Comparison of ENCODE assay signal across 2 cellular contexts in the genomic region with DNA sequence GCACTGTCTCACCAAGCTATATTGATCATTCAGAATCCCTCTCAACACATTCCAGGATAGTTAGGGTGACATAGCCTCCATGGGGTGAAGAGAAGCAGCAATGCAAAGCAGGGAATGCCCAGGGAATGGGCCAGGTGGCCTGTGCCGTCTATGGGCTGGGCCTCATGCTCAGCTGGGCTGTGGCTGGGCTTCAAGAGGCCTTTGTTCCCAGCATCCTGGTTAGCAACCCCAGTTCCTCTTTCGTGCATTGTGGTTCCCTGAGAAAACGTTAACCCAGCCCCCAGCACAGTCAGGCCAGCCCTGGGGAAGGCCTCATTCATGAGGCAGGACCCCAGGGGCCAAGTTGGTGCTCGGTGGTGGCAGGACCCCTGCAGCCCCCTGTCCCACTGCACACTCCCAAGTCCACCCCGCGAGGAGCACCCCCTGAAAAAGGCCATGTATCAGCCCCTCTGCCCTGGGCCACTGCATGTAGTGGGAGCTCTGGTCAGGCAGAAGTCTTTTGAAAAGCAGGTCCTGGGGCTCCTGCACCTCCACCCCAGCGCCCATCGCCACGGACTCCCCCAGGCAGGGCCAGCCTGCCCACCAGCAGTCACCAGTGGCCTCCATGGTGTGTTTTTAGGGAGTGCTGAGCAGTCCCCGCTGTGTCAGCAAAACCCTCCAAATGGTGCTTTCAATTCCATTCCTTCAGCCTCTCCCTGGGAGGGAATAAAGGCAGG.
TF ChIP-seq lines count a peak whose summit lies in the region.

No MANE protein-coding gene starts in this region.

TF ChIP-seq in IMR-90, 13 proteins besides CTCF, POLR2A, EP300 and RAD21:
- TF ChIP-seq BHLHE40 (IDR thresholded peaks at IDR 0.05; ENCODE audit: low read depth, low read length) (no peak), MAFK (IDR thresholded peaks at IDR 0.05; ENCODE audit: low read depth, low read length) (peak; percentile 47), RFX5 (IDR thresholded peaks at IDR 0.05; ENCODE audit: low read depth, low read length) (no peak)
TF ChIP-seq in IMR-90: peak in this region for 1.

TF ChIP-seq in K562, 482 proteins besides CTCF, POLR2A, EP300 and RAD21 (continues in another document):
- TF ChIP-seq NR1H2 (CRISPR knock-in tag; IDR thresholded peaks at IDR 0.05) (no peak), MTA1 (IDR thresholded peaks at IDR 0.05; ENCODE audit: borderline replicate concordance) (no peak), PHF8 (IDR thresholded peaks at IDR 0.05; ENCODE audit: borderline replicate concordance, low read length) (no peak; the same call in 1 of the 2 replicates), SP1 (CRISPR knock-in tag; IDR thresholded peaks at IDR 0.05) (no peak), HDAC8 (tag; IDR thresholded peaks at IDR 0.05) (no peak; the same call in 1 of the 2 replicates), ZNF445 (CRISPR knock-in tag; IDR thresholded peaks at IDR 0.05; ENCODE audit: low read depth) (0 out of 2 replicates have a peak, but pooled peaks have one; percentile 55), ZNF431 (CRISPR knock-in tag; IDR thresholded peaks at IDR 0.05) (no peak), SMAD1 (IDR thresholded peaks at IDR 0.05; ENCODE audit: low read depth, low read length, partially characterized antibody) (no peak), NR2C1 (IDR thresholded peaks at IDR 0.05) (no peak), NR2C1 (tag; IDR thresholded peaks at IDR 0.05) (0 out of 2 replicates have a peak, but pooled peaks have one; percentile 3), PRPF4 (IDR thresholded peaks at IDR 0.05; ENCODE audit: insufficient read depth, low read depth, low read length, poor library complexity, severe bottlenecking) (no peak), PHB (CRISPR knock-in tag; IDR thresholded peaks at IDR 0.05) (no peak), SAP30 (IDR thresholded peaks at IDR 0.05; ENCODE audit: borderline replicate concordance, insufficient read depth, low read depth, low read length, poor library complexity, severe bottlenecking) (no peak), CSDE1 (IDR thresholded peaks at IDR 0.05) (no peak), SP2 (IDR thresholded peaks at IDR 0.05; ENCODE audit: extremely low read depth, low read depth, low read length, poor library complexity, severe bottlenecking) (no peak), CBX5 (IDR thresholded peaks at IDR 0.05; ENCODE audit: borderline replicate concordance, low read depth) (no peak), ZNF507 (tag; conservative IDR thresholded peaks at IDR 0.05) (no peak), ZFX (CRISPR knock-in tag; IDR thresholded peaks at IDR 0.05) (peak; percentile 59), NCOR1 (IDR thresholded peaks at IDR 0.05) (no peak), HDAC3 (IDR thresholded peaks at IDR 0.05; ENCODE audit: borderline replicate concordance, partially characterized antibody) (no peak), ZNF146 (CRISPR knock-in tag; IDR thresholded peaks at IDR 0.05; ENCODE audit: unreplicated experiment) (no peak), MAZ (CRISPR knock-in tag; conservative IDR thresholded peaks at IDR 0.05 in 1 of 2, IDR thresholded peaks at IDR 0.05 in 1 of 2) (0 out of 4 replicates have a peak, but pooled peaks of 1 of the 2 experiments have one; percentile 56), POLR2B (IDR thresholded peaks at IDR 0.05; ENCODE audit: low read depth, partially characterized antibody) (no peak), HDAC6 (IDR thresholded peaks at IDR 0.05; ENCODE audit: low read depth, low read length) (no peak), NR4A1 (CRISPR knock-in tag; IDR thresholded peaks at IDR 0.05) (peak; percentile 83; the same call in 1 of the 2 replicates), NR4A1 (tag; IDR thresholded peaks at IDR 0.05) (no peak), CREBBP (IDR thresholded peaks at IDR 0.05; ENCODE audit: low read depth, low read length) (no peak), RBM14 (IDR thresholded peaks at IDR 0.05; ENCODE audit: borderline replicate concordance, insufficient read depth, low read depth, low read length) (no peak), ZNF165 (CRISPR knock-in tag; IDR thresholded peaks at IDR 0.05; ENCODE audit: borderline replicate concordance) (no peak), SREBF1 (IDR thresholded peaks at IDR 0.05; ENCODE audit: borderline replicate concordance, low read depth, low read length) (no peak), HNRNPH1 (optimal IDR thresholded peaks at IDR 0.05; ENCODE audit: low read depth, low read length) (no peak), ZNF263 (CRISPR knock-in tag; IDR thresholded peaks at IDR 0.05; ENCODE audit: borderline replicate concordance) (no peak), ZKSCAN8 (CRISPR knock-in tag; IDR thresholded peaks at IDR 0.05) (no peak), TAF7 (tag; IDR thresholded peaks at IDR 0.05) (no peak), ZSCAN32 (CRISPR knock-in tag; IDR thresholded peaks at IDR 0.05) (no peak)
- TF ChIP-seq, protein P1, sequence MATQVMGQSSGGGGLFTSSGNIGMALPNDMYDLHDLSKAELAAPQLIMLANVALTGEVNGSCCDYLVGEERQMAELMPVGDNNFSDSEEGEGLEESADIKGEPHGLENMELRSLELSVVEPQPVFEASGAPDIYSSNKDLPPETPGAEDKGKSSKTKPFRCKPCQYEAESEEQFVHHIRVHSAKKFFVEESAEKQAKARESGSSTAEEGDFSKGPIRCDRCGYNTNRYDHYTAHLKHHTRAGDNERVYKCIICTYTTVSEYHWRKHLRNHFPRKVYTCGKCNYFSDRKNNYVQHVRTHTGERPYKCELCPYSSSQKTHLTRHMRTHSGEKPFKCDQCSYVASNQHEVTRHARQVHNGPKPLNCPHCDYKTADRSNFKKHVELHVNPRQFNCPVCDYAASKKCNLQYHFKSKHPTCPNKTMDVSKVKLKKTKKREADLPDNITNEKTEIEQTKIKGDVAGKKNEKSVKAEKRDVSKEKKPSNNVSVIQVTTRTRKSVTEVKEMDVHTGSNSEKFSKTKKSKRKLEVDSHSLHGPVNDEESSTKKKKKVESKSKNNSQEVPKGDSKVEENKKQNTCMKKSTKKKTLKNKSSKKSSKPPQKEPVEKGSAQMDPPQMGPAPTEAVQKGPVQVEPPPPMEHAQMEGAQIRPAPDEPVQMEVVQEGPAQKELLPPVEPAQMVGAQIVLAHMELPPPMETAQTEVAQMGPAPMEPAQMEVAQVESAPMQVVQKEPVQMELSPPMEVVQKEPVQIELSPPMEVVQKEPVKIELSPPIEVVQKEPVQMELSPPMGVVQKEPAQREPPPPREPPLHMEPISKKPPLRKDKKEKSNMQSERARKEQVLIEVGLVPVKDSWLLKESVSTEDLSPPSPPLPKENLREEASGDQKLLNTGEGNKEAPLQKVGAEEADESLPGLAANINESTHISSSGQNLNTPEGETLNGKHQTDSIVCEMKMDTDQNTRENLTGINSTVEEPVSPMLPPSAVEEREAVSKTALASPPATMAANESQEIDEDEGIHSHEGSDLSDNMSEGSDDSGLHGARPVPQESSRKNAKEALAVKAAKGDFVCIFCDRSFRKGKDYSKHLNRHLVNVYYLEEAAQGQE (CRISPR knock-in tag; IDR thresholded peaks at IDR 0.05; ENCODE audit: low read depth): peak; percentile 84
- TF ChIP-seq, protein P2, sequence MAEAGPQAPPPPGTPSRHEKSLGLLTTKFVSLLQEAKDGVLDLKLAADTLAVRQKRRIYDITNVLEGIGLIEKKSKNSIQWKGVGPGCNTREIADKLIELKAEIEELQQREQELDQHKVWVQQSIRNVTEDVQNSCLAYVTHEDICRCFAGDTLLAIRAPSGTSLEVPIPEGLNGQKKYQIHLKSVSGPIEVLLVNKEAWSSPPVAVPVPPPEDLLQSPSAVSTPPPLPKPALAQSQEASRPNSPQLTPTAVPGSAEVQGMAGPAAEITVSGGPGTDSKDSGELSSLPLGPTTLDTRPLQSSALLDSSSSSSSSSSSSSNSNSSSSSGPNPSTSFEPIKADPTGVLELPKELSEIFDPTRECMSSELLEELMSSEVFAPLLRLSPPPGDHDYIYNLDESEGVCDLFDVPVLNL (CRISPR knock-in tag; IDR thresholded peaks at IDR 0.05; ENCODE audit: low read depth): no peak
- TF ChIP-seq, protein P3, sequence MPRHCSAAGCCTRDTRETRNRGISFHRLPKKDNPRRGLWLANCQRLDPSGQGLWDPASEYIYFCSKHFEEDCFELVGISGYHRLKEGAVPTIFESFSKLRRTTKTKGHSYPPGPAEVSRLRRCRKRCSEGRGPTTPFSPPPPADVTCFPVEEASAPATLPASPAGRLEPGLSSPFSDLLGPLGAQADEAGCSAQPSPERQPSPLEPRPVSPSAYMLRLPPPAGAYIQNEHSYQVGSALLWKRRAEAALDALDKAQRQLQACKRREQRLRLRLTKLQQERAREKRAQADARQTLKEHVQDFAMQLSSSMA (CRISPR knock-in tag; IDR thresholded peaks at IDR 0.05): no peak
- TF ChIP-seq, protein P4, sequence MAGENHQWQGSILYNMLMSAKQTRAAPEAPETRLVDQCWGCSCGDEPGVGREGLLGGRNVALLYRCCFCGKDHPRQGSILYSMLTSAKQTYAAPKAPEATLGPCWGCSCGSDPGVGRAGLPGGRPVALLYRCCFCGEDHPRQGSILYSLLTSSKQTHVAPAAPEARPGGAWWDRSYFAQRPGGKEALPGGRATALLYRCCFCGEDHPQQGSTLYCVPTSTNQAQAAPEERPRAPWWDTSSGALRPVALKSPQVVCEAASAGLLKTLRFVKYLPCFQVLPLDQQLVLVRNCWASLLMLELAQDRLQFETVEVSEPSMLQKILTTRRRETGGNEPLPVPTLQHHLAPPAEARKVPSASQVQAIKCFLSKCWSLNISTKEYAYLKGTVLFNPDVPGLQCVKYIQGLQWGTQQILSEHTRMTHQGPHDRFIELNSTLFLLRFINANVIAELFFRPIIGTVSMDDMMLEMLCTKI (IDR thresholded peaks at IDR 0.05; ENCODE audit: partially characterized antibody): no peak
- TF ChIP-seq, protein P5, sequence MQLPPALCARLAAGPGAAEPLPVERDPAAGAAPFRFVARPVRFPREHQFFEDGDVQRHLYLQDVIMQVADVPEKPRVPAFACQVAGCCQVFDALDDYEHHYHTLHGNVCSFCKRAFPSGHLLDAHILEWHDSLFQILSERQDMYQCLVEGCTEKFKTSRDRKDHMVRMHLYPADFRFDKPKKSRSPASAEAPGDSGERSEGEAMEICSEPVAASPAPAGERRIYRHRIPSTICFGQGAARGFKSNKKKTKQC (CRISPR knock-in tag; IDR thresholded peaks at IDR 0.05): no peak
- TF ChIP-seq, protein P6, sequence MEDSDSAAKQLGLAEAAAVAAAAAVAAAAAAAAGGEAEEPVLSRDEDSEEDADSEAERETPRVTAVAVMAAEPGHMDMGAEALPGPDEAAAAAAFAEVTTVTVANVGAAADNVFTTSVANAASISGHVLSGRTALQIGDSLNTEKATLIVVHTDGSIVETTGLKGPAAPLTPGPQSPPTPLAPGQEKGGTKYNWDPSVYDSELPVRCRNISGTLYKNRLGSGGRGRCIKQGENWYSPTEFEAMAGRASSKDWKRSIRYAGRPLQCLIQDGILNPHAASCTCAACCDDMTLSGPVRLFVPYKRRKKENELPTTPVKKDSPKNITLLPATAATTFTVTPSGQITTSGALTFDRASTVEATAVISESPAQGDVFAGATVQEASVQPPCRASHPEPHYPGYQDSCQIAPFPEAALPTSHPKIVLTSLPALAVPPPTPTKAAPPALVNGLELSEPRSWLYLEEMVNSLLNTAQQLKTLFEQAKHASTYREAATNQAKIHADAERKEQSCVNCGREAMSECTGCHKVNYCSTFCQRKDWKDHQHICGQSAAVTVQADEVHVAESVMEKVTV (CRISPR knock-in tag; IDR thresholded peaks at IDR 0.05): peak; percentile 54
- TF ChIP-seq, protein P7, sequence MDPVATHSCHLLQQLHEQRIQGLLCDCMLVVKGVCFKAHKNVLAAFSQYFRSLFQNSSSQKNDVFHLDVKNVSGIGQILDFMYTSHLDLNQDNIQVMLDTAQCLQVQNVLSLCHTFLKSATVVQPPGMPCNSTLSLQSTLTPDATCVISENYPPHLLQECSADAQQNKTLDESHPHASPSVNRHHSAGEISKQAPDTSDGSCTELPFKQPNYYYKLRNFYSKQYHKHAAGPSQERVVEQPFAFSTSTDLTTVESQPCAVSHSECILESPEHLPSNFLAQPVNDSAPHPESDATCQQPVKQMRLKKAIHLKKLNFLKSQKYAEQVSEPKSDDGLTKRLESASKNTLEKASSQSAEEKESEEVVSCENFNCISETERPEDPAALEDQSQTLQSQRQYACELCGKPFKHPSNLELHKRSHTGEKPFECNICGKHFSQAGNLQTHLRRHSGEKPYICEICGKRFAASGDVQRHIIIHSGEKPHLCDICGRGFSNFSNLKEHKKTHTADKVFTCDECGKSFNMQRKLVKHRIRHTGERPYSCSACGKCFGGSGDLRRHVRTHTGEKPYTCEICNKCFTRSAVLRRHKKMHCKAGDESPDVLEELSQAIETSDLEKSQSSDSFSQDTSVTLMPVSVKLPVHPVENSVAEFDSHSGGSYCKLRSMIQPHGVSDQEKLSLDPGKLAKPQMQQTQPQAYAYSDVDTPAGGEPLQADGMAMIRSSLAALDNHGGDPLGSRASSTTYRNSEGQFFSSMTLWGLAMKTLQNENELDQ (CRISPR knock-in tag; IDR thresholded peaks at IDR 0.05; ENCODE audit: borderline replicate concordance): no peak
- TF ChIP-seq, protein P8, sequence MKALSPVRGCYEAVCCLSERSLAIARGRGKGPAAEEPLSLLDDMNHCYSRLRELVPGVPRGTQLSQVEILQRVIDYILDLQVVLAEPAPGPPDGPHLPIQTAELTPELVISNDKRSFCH (CRISPR knock-in tag; IDR thresholded peaks at IDR 0.05): no peak
- TF ChIP-seq, protein P8 (tag; IDR thresholded peaks at IDR 0.05): no peak
- TF ChIP-seq, protein P9, sequence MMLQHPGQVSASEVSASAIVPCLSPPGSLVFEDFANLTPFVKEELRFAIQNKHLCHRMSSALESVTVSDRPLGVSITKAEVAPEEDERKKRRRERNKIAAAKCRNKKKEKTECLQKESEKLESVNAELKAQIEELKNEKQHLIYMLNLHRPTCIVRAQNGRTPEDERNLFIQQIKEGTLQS (IDR thresholded peaks at IDR 0.05): no peak
- TF ChIP-seq, protein P9 (CRISPR knock-in tag; conservative IDR thresholded peaks at IDR 0.05): no peak
- TF ChIP-seq, protein P10, sequence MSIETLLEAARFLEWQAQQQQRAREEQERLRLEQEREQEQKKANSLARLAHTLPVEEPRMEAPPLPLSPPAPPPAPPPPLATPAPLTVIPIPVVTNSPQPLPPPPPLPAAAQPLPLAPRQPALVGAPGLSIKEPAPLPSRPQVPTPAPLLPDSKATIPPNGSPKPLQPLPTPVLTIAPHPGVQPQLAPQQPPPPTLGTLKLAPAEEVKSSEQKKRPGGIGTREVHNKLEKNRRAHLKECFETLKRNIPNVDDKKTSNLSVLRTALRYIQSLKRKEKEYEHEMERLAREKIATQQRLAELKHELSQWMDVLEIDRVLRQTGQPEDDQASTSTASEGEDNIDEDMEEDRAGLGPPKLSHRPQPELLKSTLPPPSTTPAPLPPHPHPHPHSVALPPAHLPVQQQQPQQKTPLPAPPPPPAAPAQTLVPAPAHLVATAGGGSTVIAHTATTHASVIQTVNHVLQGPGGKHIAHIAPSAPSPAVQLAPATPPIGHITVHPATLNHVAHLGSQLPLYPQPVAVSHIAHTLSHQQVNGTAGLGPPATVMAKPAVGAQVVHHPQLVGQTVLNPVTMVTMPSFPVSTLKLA (conservative IDR thresholded peaks at IDR 0.05): no peak
